Comparison of ENCODE assay signal across 9 cellular contexts in the genomic region with DNA sequence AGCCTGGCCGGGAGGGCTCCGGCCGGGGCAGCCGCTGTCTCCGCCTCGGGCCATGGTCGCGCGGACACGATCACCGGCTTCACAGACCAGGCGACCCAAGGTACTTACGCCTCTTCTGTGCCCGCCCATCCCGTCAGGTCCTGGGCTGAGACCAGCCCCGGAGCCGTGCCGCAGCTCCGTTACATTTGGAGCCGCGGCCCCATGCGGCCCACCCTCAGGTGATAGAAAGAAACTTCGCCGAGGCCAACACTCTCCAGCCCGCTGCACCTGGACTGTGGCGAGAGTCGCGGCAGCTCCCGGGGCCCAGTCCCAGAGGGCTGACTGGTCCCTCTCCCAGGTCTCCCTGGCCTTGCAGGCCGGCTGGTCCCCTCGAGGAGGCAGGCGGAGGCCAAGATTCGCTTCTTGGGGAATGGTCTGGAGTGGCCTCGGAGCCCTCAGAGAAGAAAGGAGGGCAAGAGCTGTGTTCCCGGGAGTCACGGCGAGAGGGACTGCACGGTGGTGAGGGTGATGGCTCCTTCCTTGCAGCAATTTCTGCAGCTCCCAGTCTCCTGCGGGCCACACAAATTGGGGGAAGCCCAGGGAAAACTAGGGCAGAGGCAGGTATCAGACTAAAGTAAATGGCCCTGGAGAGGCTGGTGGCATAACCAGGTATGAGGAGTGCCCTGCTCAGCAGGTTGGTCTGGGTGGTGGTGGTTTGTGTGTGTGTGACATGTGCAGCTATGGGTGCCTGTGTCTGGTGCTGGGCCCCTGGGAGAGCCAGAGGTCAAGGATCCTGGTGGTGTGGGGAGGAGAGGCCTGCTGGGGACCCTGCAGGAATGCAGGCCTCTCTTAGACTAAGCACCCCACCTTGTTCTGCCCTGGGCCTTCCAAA. TPM values are rescaled to one million over a fixed set of nuclear protein-coding genes. Genes with fewer than 3 reads are reported as not detected.
DNase-seq lines count a peak whose midpoint lies in the region; ATAC-seq and TF ChIP-seq lines count a peak whose summit lies in the region.
"Had no signal": no experiment of that assay in that cellular context is flagged by ENCODE, and none has a peak within 500 bp of the region (broad histone marks: within the 10 kb centered on the region; RNA-seq: fewer than 3 reads in every experiment).

No MANE protein-coding gene starts in this region.

- CTCF ChIA-PET in Caco-2 (lab: Charles Lee): interaction anchor here (3.0 to 3.5 kb wide), 2 partner anchors 9 to 17 kb away, joined by 12 to 72 read pairs; a partner anchor contains a TSS

- TF ChIP-seq CTCF in Caco-2 (IDR thresholded peaks at IDR 0.05; ENCODE audit: insufficient read depth in 1 of 2, low read depth in 1 of 2, low read length in 1 of 2, severe bottlenecking in 1 of 2, unreplicated experiment in 1 of 2) (no peak), osteocyte (IDR thresholded peaks at IDR 0.05) (no peak)

- no peaks in the 10 kb centered on the region for H3K9me3 Mint-ChIP-seq in Caco-2 (ENCODE audit: unreplicated experiment)
- H3K9me3 Mint-ChIP-seq in osteocyte (ENCODE audit: unreplicated experiment): no peaks in the 10 kb centered on the region

- DNase-seq in Caco-2 (peak in 1 of 2 experiments; percentile 27), osteocyte (ENCODE audit: extremely low spot score, unreplicated experiment) (no peak), H4 (ENCODE audit: low spot score) (no peak)
- no peak for DNase-seq in activated CD4-positive, alpha-beta T cell treated with anti-CD3 and anti-CD28 coated beads for 1 hour
- DNase-seq: kidney glomerular epithelial cell had no signal

- H3K4me1 Mint-ChIP-seq in Caco-2 (ENCODE audit: low read depth, unreplicated experiment): no peaks in the 10 kb centered on the region
- peaks cover 14% of the 10 kb centered on the region for H3K4me1 Mint-ChIP-seq in osteocyte (ENCODE audit: unreplicated experiment)

- ATAC-seq in HG03442 (IDR thresholded peaks at IDR 0.05; ENCODE audit: unreplicated experiment) (peak; percentile 17), esophagus mucosa (peak; percentile 73), GM21360 (IDR thresholded peaks at IDR 0.05; ENCODE audit: unreplicated experiment) (no peak), HG03135 (IDR thresholded peaks at IDR 0.05; ENCODE audit: unreplicated experiment) (no peak)

- H3K27me3 Mint-ChIP-seq in Caco-2 (ENCODE audit: insufficient read depth, unreplicated experiment): peaks cover 4% of the 10 kb centered on the region
- peaks cover 35% of the 10 kb centered on the region for H3K27me3 Mint-ChIP-seq in osteocyte (ENCODE audit: unreplicated experiment)

- 0 out of 2 replicates have a peak, but pooled peaks cover 12% of the 10 kb centered on the region for H3K4me1 ChIP-seq in Caco-2

- H3K36me3 Mint-ChIP-seq in Caco-2 (ENCODE audit: insufficient read depth, unreplicated experiment): peaks cover 10% of the 10 kb centered on the region
- peaks cover 4% of the 10 kb centered on the region for H3K36me3 Mint-ChIP-seq in osteocyte (ENCODE audit: unreplicated experiment)

- no peaks in the 10 kb centered on the region; the same call in 1 of the 2 replicates for H3K27me3 ChIP-seq in Caco-2 (replicated peaks; ENCODE audit: control insufficient read depth, insufficient read depth, low read length)

- peak overlapping the region; percentile 54 for H3K4me3 ChIP-seq in Caco-2 (ENCODE audit: low read depth, low read length)

- H3K4me3 Mint-ChIP-seq in Caco-2 (ENCODE audit: unreplicated experiment) (peak overlapping the region; percentile 62), osteocyte (ENCODE audit: unreplicated experiment) (peak overlapping the region; percentile 76)

- intact Hi-C loops in Caco-2 (cut with micrococcal nuclease; ENCODE audit: unreplicated experiment): loop anchor here (1.0 kb wide), 1 partner anchor 9 kb away; no protein-coding TSS in a partner anchor

- POLR2A ChIA-PET in Caco-2 (lab: Charles Lee): interaction anchor here (0.9 kb wide), 1 partner anchor 8 kb away, joined by 5 read pairs; no protein-coding TSS in a partner anchor

- no TSS peak for BruUV-seq in Caco-2 (replicated peaks; lab: Mats Ljungman, UMichigan)

- no peaks in the 10 kb centered on the region for H3K9me3 ChIP-seq in Caco-2

- H3K27ac Mint-ChIP-seq in Caco-2 (ENCODE audit: unreplicated experiment): no peak overlapping the region
- no peak overlapping the region for H3K27ac Mint-ChIP-seq in osteocyte (ENCODE audit: unreplicated experiment)

- H3K36me3 ChIP-seq in Caco-2 (ENCODE audit: control insufficient read depth, insufficient read depth, low read length): no peaks in the 10 kb centered on the region

RNA-seq across cellular contexts. Expression of a gene that starts 0.8 kb away (rescaled TPM):
- total RNA-seq in Caco-2 (2022) (1.7 and 1.8 TPM in 2 replicates), esophagus mucosa (0.32 TPM), osteocyte (9.0 and 10.1 TPM in 2 replicates)
- total RNA-seq in H4 (2014; rRNA removed; shearing (Covaris generic)): 0.02 and 0.04 TPM in 2 replicates

RNA-seq across cellular contexts. Expression of a gene that starts 16.9 kb away (rescaled TPM):
- total RNA-seq in Caco-2 (2022) (26.5 and 31.1 TPM in 2 replicates), esophagus mucosa (12.4 TPM), osteocyte (40.5 and 42.8 TPM in 2 replicates)
- total RNA-seq in H4 (2014; rRNA removed; shearing (Covaris generic)): 5.7 and 6.7 TPM in 2 replicates

Comparison
In these comparisons a context has a peak if more than half of its experiments do, and no peak if none do; other contexts are left out.
1. ATAC-seq: peak in HG03442 (single experiment) and esophagus mucosa (single experiment); none in GM21360 (single experiment) and HG03135 (single experiment).